Comparison of ENCODE assay signal across 18 cellular contexts in genomic region chrX:20685652-20686051, GRCh38.
DNase-seq lines count a peak whose midpoint lies in the region; ATAC-seq, FAIRE-seq and TF ChIP-seq lines count a peak whose summit lies in the region.
"Had no signal": no experiment of that assay in that cellular context is flagged by ENCODE, and none has a peak within 500 bp of the region (broad histone marks: within the 10 kb centered on the region; RNA-seq: fewer than 3 reads in every experiment).

No MANE protein-coding gene starts in this region.

- no peak for TF ChIP-seq RAD21 in A549 (conservative IDR thresholded peaks at IDR 0.05 in 1 of 2, IDR thresholded peaks at IDR 0.05 in 1 of 2)

- peaks cover under 1% of the 10 kb centered on the region; the same call in 1 of the 3 replicates for H3K4me1 ChIP-seq in A549
- H3K4me1 ChIP-seq: HAP-1 had no signal

- no peak overlapping the region for H3K4me3 ChIP-seq in A549
- H3K4me3 ChIP-seq in choroid plexus epithelial cell (ENCODE audit: low read depth, low read length), result no peak overlapping the region
- H3K4me3 ChIP-seq: HAP-1 had no signal

- TF ChIP-seq POLR2A in A549 (IDR thresholded peaks at IDR 0.05; ENCODE audit: low read length), result no peak

- WGBS in A549 (ENCODE audit: missing lambda C conversion rate), result 66% methylated on average over 5 of the region's 5 CpGs

- FAIRE-seq in A549 (lab: Jason Lieb, UNC), result peak; percentile 98
- FAIRE-seq: GM12892, H54 had no signal

- no peaks in the 10 kb centered on the region for H3K9me3 ChIP-seq in A549
- H3K9me3 ChIP-seq: HAP-1 had no signal

- no peak for TF ChIP-seq CTCF in A549 (IDR thresholded peaks at IDR 0.05)
- no peak for TF ChIP-seq CTCF in choroid plexus epithelial cell (conservative IDR thresholded peaks at IDR 0.05; ENCODE audit: low read depth, low read length)
- TF ChIP-seq CTCF in GM10248 (IDR thresholded peaks at IDR 0.05; ENCODE audit: control extremely low read depth, extremely low read depth, low read depth, missing control alignments), result no peak

- no peak for DNase-seq in A549 (ENCODE audit: low read depth in 1 of 2, low spot score in 1 of 2)
- DNase-seq in NCI-H226, result peak; percentile 3
- DNase-seq in choroid plexus epithelial cell (ENCODE audit: low read depth), result peak; percentile 2
- no peak for DNase-seq in GM10248 (ENCODE audit: extremely low spot score)
- no peak for DNase-seq in NCI-H2107 (lab: John Stamatoyannopoulos, UW)
- no peak for DNase-seq in NCI-H748 treated with DMSO at 0.1 percent for 48 hours (lab: John Stamatoyannopoulos, UW)
- DNase-seq: 8988T; C1 segment of cervical spinal cord; Calu3; CD4-positive, alpha-beta memory T cell; COR-L47; DMS53; DMS79 treated with DMSO at 0.1 percent for 48 hours; GF-D8; GOT3 had no signal

- no peak overlapping the region for H3K27ac ChIP-seq in A549

- CTCF ChIA-PET in A549 (lab: Yijun Ruan, JAX), result no interaction called here
- CTCF ChIA-PET in GM10248 (lab: Yijun Ruan, JAX), result no interaction called here

- POLR2A ChIA-PET in A549 (lab: Yijun Ruan, JAX), result no interaction called here
- POLR2A ChIA-PET in GM10248 (lab: Yijun Ruan, JAX), result no interaction called here

- ATAC-seq in A549, result no peak

- no peak for TF ChIP-seq EP300 in A549 (IDR thresholded peaks at IDR 0.05)

- H3K4me2 ChIP-seq in A549, result no peak overlapping the region

TF ChIP-seq in A549, 52 proteins besides CTCF, POLR2A, EP300 and RAD21:
- TF ChIP-seq ZSCAN20 (CRISPR knock-in tag; IDR thresholded peaks at IDR 0.05), result no peak
- TF ChIP-seq HES2 (IDR thresholded peaks at IDR 0.05), result no peak
- no peak for TF ChIP-seq RCOR1 (IDR thresholded peaks at IDR 0.05; ENCODE audit: low read depth, low read length)
- no peak for TF ChIP-seq SMC3 (IDR thresholded peaks at IDR 0.05)

Comparison
In these comparisons a context has a peak if more than half of its experiments do, and no peak if none do; other contexts are left out.
1. DNase-seq: peak in NCI-H226 (single experiment) and choroid plexus epithelial cell (single experiment); none in A549 (0 of 2), GM10248 (single experiment), NCI-H2107 (single experiment) and NCI-H748 treated with DMSO at 0.1 percent for 48 hours (single experiment).